ENCODE assay signal across 17 cellular contexts in genomic region chr1:172347416-172347815, GRCh38.
DNase-seq lines count a peak whose midpoint lies in the region; ATAC-seq, FAIRE-seq and TF ChIP-seq lines count a peak whose summit lies in the region.
"Had no signal": no experiment of that assay in that cellular context is flagged by ENCODE, and none has a peak within 500 bp of the region (broad histone marks: within the 10 kb centered on the region; RNA-seq: fewer than 3 reads in every experiment).

No MANE protein-coding gene starts in this region.

- H2AFZ ChIP-seq in SK-N-SH (ENCODE audit: low read depth) (no peak overlapping the region), astrocyte (ENCODE audit: low read depth, low read length) (no peak overlapping the region)

- H3K36me3 Mint-ChIP-seq in astrocyte (ENCODE audit: low read depth, unreplicated experiment) (peaks cover 2% of the 10 kb centered on the region), nephron (ENCODE audit: low read depth) (peaks cover 32% of the 10 kb centered on the region)

- peaks cover 10% of the 10 kb centered on the region for H3K9me3 Mint-ChIP-seq in astrocyte (ENCODE audit: unreplicated experiment)
- H3K9me3 Mint-ChIP-seq in nephron, result peaks cover 27% of the 10 kb centered on the region

- H3K27me3 ChIP-seq in SK-N-SH (ENCODE audit: insufficient read depth) (no peaks in the 10 kb centered on the region), astrocyte (ENCODE audit: insufficient read depth, low read length) (no peaks in the 10 kb centered on the region)

- 84% methylated on average over 3 of the region's 3 CpGs for WGBS in SK-N-SH (ENCODE audit: low lambda C conversion rate)

- no peaks in the 10 kb centered on the region for H3K79me2 ChIP-seq in SK-N-SH (ENCODE audit: insufficient read depth)
- no peaks in the 10 kb centered on the region for H3K79me2 ChIP-seq in astrocyte (ENCODE audit: insufficient read depth, low read length)

- H3K9me2 ChIP-seq in SK-N-SH, result no peaks in the 10 kb centered on the region

- H3K27ac ChIP-seq in SK-N-SH (ENCODE audit: low read depth in 2 of 2, low read length in 1 of 2) (no peak overlapping the region), astrocyte (ENCODE audit: low read depth, low read length) (no peak overlapping the region)
- H3K27ac ChIP-seq: 22Rv1 had no signal

- H3K4me1 ChIP-seq in SK-N-SH (ENCODE audit: control insufficient read depth in 1 of 2, insufficient read depth in 2 of 2, low read depth in 1 of 2, low read length in 1 of 2) (peaks cover 20 to 36% of the 10 kb centered on the region in 2 experiments), astrocyte (ENCODE audit: insufficient read depth, low read length) (peaks cover 33% of the 10 kb centered on the region)
- H3K4me1 ChIP-seq: Caco-2 had no signal

- H3K4me3 ChIP-seq in SK-N-SH (ENCODE audit: low read depth in 2 of 2, low read length in 1 of 2), result no peak overlapping the region
- no peak overlapping the region for H3K4me3 ChIP-seq in astrocyte (ENCODE audit: insufficient read depth, low read depth, low read length)

- no peak for TF ChIP-seq CTCF in SK-N-SH (IDR thresholded peaks at IDR 0.05)
- no peak for TF ChIP-seq CTCF in astrocyte (IDR thresholded peaks at IDR 0.05; ENCODE audit: insufficient read depth, low read depth, low read length)
- TF ChIP-seq CTCF in nephron (IDR thresholded peaks at IDR 0.05; ENCODE audit: unreplicated experiment in 3 of 3), result no peak

- H3K4me2 ChIP-seq in SK-N-SH (no peak overlapping the region), astrocyte (ENCODE audit: low read length) (no peak overlapping the region)

- POLR2A ChIA-PET in SK-N-SH (lab: Yijun Ruan, JAX), result no interaction called here

- CTCF ChIA-PET in SK-N-SH (lab: Yijun Ruan, JAX), result no interaction called here

- FAIRE-seq in H54 (lab: Jason Lieb, UNC) (peak; percentile 11), astrocyte (lab: Jason Lieb, UNC) (peak; percentile 20)

- H3K4me1 Mint-ChIP-seq in astrocyte (ENCODE audit: low read depth, unreplicated experiment), result peaks cover 38% of the 10 kb centered on the region
- peaks cover 68% of the 10 kb centered on the region for H3K4me1 Mint-ChIP-seq in nephron

- peaks cover 25% of the 10 kb centered on the region for H3F3A ChIP-seq in SK-N-SH (replicated peaks; ENCODE audit: insufficient read depth)

- no peak for TF ChIP-seq POLR2A in H54 (IDR thresholded peaks at IDR 0.05; ENCODE audit: low read depth, low read length)

- H3K27me3 Mint-ChIP-seq in astrocyte (ENCODE audit: low read depth, unreplicated experiment) (no peaks in the 10 kb centered on the region), nephron (ENCODE audit: low read depth) (no peaks in the 10 kb centered on the region)
- H3K27me3 Mint-ChIP-seq: CD4-positive, alpha-beta memory T cell had no signal

- no peak for TF ChIP-seq RAD21 in SK-N-SH (IDR thresholded peaks at IDR 0.05; ENCODE audit: low read length)

- no peaks in the 10 kb centered on the region for H4K20me1 ChIP-seq in SK-N-SH (ENCODE audit: insufficient read depth)
- H4K20me1 ChIP-seq in astrocyte (ENCODE audit: insufficient read depth, low read length), result no peaks in the 10 kb centered on the region

- no peak overlapping the region for H3K27ac Mint-ChIP-seq in astrocyte (ENCODE audit: unreplicated experiment)
- peak overlapping the region in 2 of 3 experiments; percentile 40 to 70 for H3K27ac Mint-ChIP-seq in nephron
- H3K27ac Mint-ChIP-seq: CD4-positive, alpha-beta memory T cell; H9 had no signal

- H3K36me3 ChIP-seq in SK-N-SH (replicated peaks in 1 of 2; ENCODE audit: control insufficient read depth in 1 of 2, insufficient read depth in 2 of 2, low read length in 1 of 2) (no peaks in the 10 kb centered on the region), astrocyte (ENCODE audit: insufficient read depth, low read length) (no peaks in the 10 kb centered on the region)

- no peak overlapping the region for H3K9ac ChIP-seq in SK-N-SH
- H3K9ac ChIP-seq in astrocyte (ENCODE audit: low read length), result no peak overlapping the region

- H3K9me3 ChIP-seq in SK-N-SH (peaks cover 13% of the 10 kb centered on the region; the same call in 1 of the 2 replicates), astrocyte (ENCODE audit: insufficient read depth, low read depth, low read length) (peaks cover 3% of the 10 kb centered on the region)

- ATAC-seq in SK-N-SH treated with all-trans-retinoic acid at 6 μM for 48 hours, result no peak
- ATAC-seq: HCT116 had no signal

- DNase-seq in SK-N-SH (no peak), H54 (ENCODE audit: insufficient read length, low spot score) (no peak), astrocyte (ENCODE audit: low read depth) (no peak), NCI-H510A treated with DMSO at 0.1 percent for 48 hours (lab: John Stamatoyannopoulos, UW) (no peak), COLO668 (lab: John Stamatoyannopoulos, UW; ENCODE audit: unreplicated experiment) (no peak), NCI-H69 (lab: John Stamatoyannopoulos, UW) (no peak)
- DNase-seq: C1 segment of cervical spinal cord; Caco-2; CD4-positive, alpha-beta memory T cell; DMS53; DMS79 treated with DMSO at 0.1 percent for 48 hours; GOT3; H9 had no signal

- TF ChIP-seq EP300 in SK-N-SH (IDR thresholded peaks at IDR 0.05; ENCODE audit: borderline replicate concordance in 1 of 2, low read depth in 1 of 2, low read length in 1 of 2), result no peak

- H3K4me3 Mint-ChIP-seq in astrocyte (ENCODE audit: unreplicated experiment) (no peak overlapping the region), nephron (no peak overlapping the region)
- H3K4me3 Mint-ChIP-seq: CD4-positive, alpha-beta memory T cell; H9 had no signal

TF ChIP-seq in SK-N-SH treated with all-trans-retinoic acid at 6 μM for 48 hours, 23 proteins besides CTCF, POLR2A, EP300 and RAD21:
- TF ChIP-seq SNAI2 (CRISPR knock-in tag; IDR thresholded peaks at IDR 0.05) (no peak), ZFP30 (CRISPR knock-in tag; IDR thresholded peaks at IDR 0.05) (peak; percentile 96), ZNF8 (CRISPR knock-in tag; IDR thresholded peaks at IDR 0.05) (peak; percentile 78; the same call in 1 of the 2 replicates)

TF ChIP-seq in SK-N-SH, 30 proteins besides CTCF, POLR2A, EP300 and RAD21 (continues in another document):
- TF ChIP-seq TCF12 (IDR thresholded peaks at IDR 0.05) (no peak), MXI1 (IDR thresholded peaks at IDR 0.05; ENCODE audit: low read depth, low read length) (no peak), TEAD4 (IDR thresholded peaks at IDR 0.05; ENCODE audit: borderline replicate concordance, insufficient read depth) (no peak), IRF3 (IDR thresholded peaks at IDR 0.05; ENCODE audit: low read depth, low read length) (no peak), NFIC (IDR thresholded peaks at IDR 0.05; ENCODE audit: borderline replicate concordance) (no peak), EZH2phosphoT487 (IDR thresholded peaks at IDR 0.05; ENCODE audit: borderline replicate concordance, low read depth) (no peak), CHD2 (IDR thresholded peaks at IDR 0.05; ENCODE audit: low read length, partially characterized antibody) (no peak), ELF1 (IDR thresholded peaks at IDR 0.05) (no peak), RFX5 (IDR thresholded peaks at IDR 0.05; ENCODE audit: low read length) (no peak), GABPA (IDR thresholded peaks at IDR 0.05; ENCODE audit: low read depth) (no peak), MAX (IDR thresholded peaks at IDR 0.05; ENCODE audit: low read depth) (no peak), FOXM1 (IDR thresholded peaks at IDR 0.05; ENCODE audit: low read depth) (no peak), YY1 (IDR thresholded peaks at IDR 0.05; ENCODE audit: low read depth) (no peak), SIN3A (IDR thresholded peaks at IDR 0.05; ENCODE audit: borderline replicate concordance, low read depth, low read length) (no peak)
- TF ChIP-seq, protein P1, sequence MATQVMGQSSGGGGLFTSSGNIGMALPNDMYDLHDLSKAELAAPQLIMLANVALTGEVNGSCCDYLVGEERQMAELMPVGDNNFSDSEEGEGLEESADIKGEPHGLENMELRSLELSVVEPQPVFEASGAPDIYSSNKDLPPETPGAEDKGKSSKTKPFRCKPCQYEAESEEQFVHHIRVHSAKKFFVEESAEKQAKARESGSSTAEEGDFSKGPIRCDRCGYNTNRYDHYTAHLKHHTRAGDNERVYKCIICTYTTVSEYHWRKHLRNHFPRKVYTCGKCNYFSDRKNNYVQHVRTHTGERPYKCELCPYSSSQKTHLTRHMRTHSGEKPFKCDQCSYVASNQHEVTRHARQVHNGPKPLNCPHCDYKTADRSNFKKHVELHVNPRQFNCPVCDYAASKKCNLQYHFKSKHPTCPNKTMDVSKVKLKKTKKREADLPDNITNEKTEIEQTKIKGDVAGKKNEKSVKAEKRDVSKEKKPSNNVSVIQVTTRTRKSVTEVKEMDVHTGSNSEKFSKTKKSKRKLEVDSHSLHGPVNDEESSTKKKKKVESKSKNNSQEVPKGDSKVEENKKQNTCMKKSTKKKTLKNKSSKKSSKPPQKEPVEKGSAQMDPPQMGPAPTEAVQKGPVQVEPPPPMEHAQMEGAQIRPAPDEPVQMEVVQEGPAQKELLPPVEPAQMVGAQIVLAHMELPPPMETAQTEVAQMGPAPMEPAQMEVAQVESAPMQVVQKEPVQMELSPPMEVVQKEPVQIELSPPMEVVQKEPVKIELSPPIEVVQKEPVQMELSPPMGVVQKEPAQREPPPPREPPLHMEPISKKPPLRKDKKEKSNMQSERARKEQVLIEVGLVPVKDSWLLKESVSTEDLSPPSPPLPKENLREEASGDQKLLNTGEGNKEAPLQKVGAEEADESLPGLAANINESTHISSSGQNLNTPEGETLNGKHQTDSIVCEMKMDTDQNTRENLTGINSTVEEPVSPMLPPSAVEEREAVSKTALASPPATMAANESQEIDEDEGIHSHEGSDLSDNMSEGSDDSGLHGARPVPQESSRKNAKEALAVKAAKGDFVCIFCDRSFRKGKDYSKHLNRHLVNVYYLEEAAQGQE (IDR thresholded peaks at IDR 0.05; ENCODE audit: low read depth, low read length), result no peak
